In genomic region chr6:111721677-111722219, GRCh38 we compare ENCODE assay signal across 8 cellular contexts.
DNase-seq lines count a peak whose midpoint lies in the region; ATAC-seq and TF ChIP-seq lines count a peak whose summit lies in the region.

No MANE protein-coding gene starts in this region.

- H3K27ac ChIP-seq in heart right ventricle = peak overlapping the region in 7 of 10 donors; percentile 2 to 55 (median 41)

- no peak overlapping the region for H3K4me2 ChIP-seq in Loucy (ENCODE audit: low read depth, low read length, poor library complexity, severe bottlenecking)

- H3K4me3 ChIP-seq in Loucy (ENCODE audit: low read length, poor library complexity, severe bottlenecking) (no peak overlapping the region), heart right ventricle (no peak overlapping the region)

- peaks cover 18% of the 10 kb centered on the region for H3K4me1 ChIP-seq in Loucy (ENCODE audit: insufficient read depth, low read length, poor library complexity, severe bottlenecking)
- peaks cover 0 to 53% (median 49%) of the 10 kb centered on the region in 9 donors for H3K4me1 ChIP-seq in heart right ventricle

- H3K27me3 ChIP-seq in Loucy (ENCODE audit: insufficient read depth, low read length, poor library complexity, severe bottlenecking) (no peaks in the 10 kb centered on the region), heart right ventricle (no peaks in the 10 kb centered on the region)

- no peak overlapping the region for H3K9ac ChIP-seq in Loucy (ENCODE audit: low read depth, low read length, poor library complexity, severe bottlenecking)

- no peak overlapping the region for H2AFZ ChIP-seq in Loucy (ENCODE audit: low read length)

- no peaks in the 10 kb centered on the region for H3F3A ChIP-seq in Loucy (ENCODE audit: low read depth)

- ATAC-seq in heart right ventricle = peak in 3 of 8 donors; percentile 17 to 44 (median 22)
- no peak for ATAC-seq in HG02798 (IDR thresholded peaks at IDR 0.05; ENCODE audit: poor library complexity, unreplicated experiment)
- no peak for ATAC-seq in HG03139 (IDR thresholded peaks at IDR 0.05; ENCODE audit: unreplicated experiment)

- peak; percentile 90 for TF ChIP-seq CTCF in Loucy (conservative IDR thresholded peaks at IDR 0.05; ENCODE audit: low read length)
- TF ChIP-seq CTCF in heart right ventricle (IDR thresholded peaks at IDR 0.05) = peak; percentile 30 to 54 (median 40)

- WGBS in heart right ventricle, 2 donors = 92% methylated on average over 3 of the region's 3 CpGs

- no peaks in the 10 kb centered on the region for H4K20me1 ChIP-seq in Loucy (ENCODE audit: insufficient read depth, low read length, poor library complexity, severe bottlenecking)

- H3K79me2 ChIP-seq in Loucy (ENCODE audit: insufficient read depth, low read length) = peaks cover 37% of the 10 kb centered on the region; the same call in 1 of the 2 replicates

- H3K9me3 ChIP-seq in Loucy (ENCODE audit: insufficient read depth, low read depth, low read length) (no peaks in the 10 kb centered on the region), heart right ventricle (no peaks in the 10 kb centered on the region)

- peak; percentile 76 for DNase-seq in Daoy (ENCODE audit: low read depth)
- peak; percentile 60 to 64 for DNase-seq in activated T-cell treated with anti-CD3 and anti-CD28 coated beads, Interleukin-2, amount 50 U/mL, for 48 hours
- peak in 1 of 2 donors; percentile 20 for DNase-seq in heart right ventricle
- peak; percentile 40 to 44 for DNase-seq in stimulated activated CD4-positive, alpha-beta T cell treated with anti-CD3 and anti-CD28 coated beads, Interleukin-4, amount 100 ng/mL, for 48 hours (ENCODE audit: low read depth in 2 of 2)
- no peak for DNase-seq in NCI-H1694 treated with DMSO at 0.1 percent for 48 hours (lab: John Stamatoyannopoulos, UW)

- H3K36me3 ChIP-seq in Loucy (ENCODE audit: insufficient read depth, low read length) (peaks cover 35% of the 10 kb centered on the region; the same call in 1 of the 2 replicates), heart right ventricle (peaks cover 0 to 33% (median 8%) of the 10 kb centered on the region in 9 donors)

- intact Hi-C loops in heart right ventricle (cut with DNase I) = loop anchor here in 1 of 10 donors (5.0 kb wide), 1 partner anchor 36 kb away; no protein-coding TSS in a partner anchor

- no peaks in the 10 kb centered on the region for H3K9me2 ChIP-seq in Loucy (replicated peaks; ENCODE audit: low read depth, low read length)
